16 cellular contexts compared by ENCODE assay signal in the genomic region with DNA sequence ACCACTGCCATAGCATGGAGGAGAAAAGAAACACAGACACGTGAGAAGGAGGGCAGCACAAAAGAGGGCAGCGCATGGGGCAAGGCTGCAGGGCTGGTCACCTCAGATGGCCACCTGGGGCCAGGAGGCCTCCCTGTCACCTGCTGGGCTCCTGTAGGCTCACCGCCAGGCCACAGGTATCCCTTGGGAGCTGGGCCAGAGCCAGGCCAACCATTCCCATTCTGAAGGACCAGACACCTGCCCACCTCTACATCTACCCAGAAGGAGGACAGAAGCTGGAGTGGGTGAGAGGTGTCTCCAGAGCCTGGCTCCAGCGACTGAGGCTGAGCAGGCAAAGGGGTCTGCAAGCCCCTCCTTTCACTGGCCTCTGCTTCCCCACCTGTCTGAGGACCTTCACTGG.
DNase-seq lines count a peak whose midpoint lies in the region; ATAC-seq and TF ChIP-seq lines count a peak whose summit lies in the region.
"Had no signal": no experiment of that assay in that cellular context is flagged by ENCODE, and none has a peak within 500 bp of the region (broad histone marks: within the 10 kb centered on the region; RNA-seq: fewer than 3 reads in every experiment).

No MANE protein-coding gene starts in this region.

- intact Hi-C loops in activated B cell treated with CpG ODN at 0.5 μM for 24 hours (cut with micrococcal nuclease): no loop called here

- H3K9ac ChIP-seq in H9 (ENCODE audit: extremely low read depth, insufficient read length, low read length): no peak overlapping the region

- no peak overlapping the region for H3K27ac Mint-ChIP-seq in H9
- H3K27ac Mint-ChIP-seq in activated B cell treated with CpG ODN at 0.5 μM for 24 hours: peak overlapping the region; percentile 91
- H3K27ac Mint-ChIP-seq in stimulated activated naive B cell treated with anti-CD40 and anti-IgM and Interleukin-4, amounts not matched to agents 10 μg/mL and 1 μg/mL and 100 μg/mL, for 72 hours: peak overlapping the region; percentile 93
- H3K27ac Mint-ChIP-seq: CD4-positive, alpha-beta T cell; HFFc6 had no signal

- H3K4ac ChIP-seq in H9 (ENCODE audit: low read depth, low read length): no peak overlapping the region

- no peak overlapping the region for H3T11ph ChIP-seq in H9 (ENCODE audit: low read length)

- no peaks in the 10 kb centered on the region for H4K20me1 ChIP-seq in H9 (ENCODE audit: control insufficient read depth, insufficient read depth, insufficient read length)

- no peak overlapping the region for H2AK5ac ChIP-seq in H9 (ENCODE audit: insufficient read length, low read length)

- H3K4me3 Mint-ChIP-seq in H9 (no peak overlapping the region), activated B cell treated with CpG ODN at 0.5 μM for 24 hours (peak overlapping the region; percentile 28)
- peak overlapping the region in 1 of 2 donors; percentile 21 for H3K4me3 Mint-ChIP-seq in stimulated activated naive B cell treated with anti-CD40 and anti-IgM and Interleukin-4, amounts not matched to agents 10 μg/mL and 1 μg/mL and 100 μg/mL, for 72 hours
- H3K4me3 Mint-ChIP-seq in activated T-cell treated with anti-CD3 and anti-CD28 coated beads, Interleukin-2, amount 50 U/mL, for 4 hours: no peak overlapping the region
- H3K4me3 Mint-ChIP-seq: CD4-positive, alpha-beta T cell; HFFc6 had no signal

- peaks cover 5% of the 10 kb centered on the region for H3K27me3 Mint-ChIP-seq in H9 (ENCODE audit: low read depth)
- H3K27me3 Mint-ChIP-seq in activated B cell treated with CpG ODN at 0.5 μM for 24 hours: no peaks in the 10 kb centered on the region
- H3K27me3 Mint-ChIP-seq in stimulated activated naive B cell treated with anti-CD40 and anti-IgM and Interleukin-4, amounts not matched to agents 10 μg/mL and 1 μg/mL and 100 μg/mL, for 72 hours: no peaks in the 10 kb centered on the region
- peaks cover 14% of the 10 kb centered on the region for H3K27me3 Mint-ChIP-seq in activated T-cell treated with anti-CD3 and anti-CD28 coated beads, Interleukin-2, amount 50 U/mL, for 4 hours (ENCODE audit: low read depth)

- H3K79me2 ChIP-seq in H9 (ENCODE audit: insufficient read depth, low read length): no peaks in the 10 kb centered on the region

- no peak overlapping the region for H3K27ac ChIP-seq in H9 (ENCODE audit: insufficient read length, low read depth, low read length)
- H3K27ac ChIP-seq: HL-60 had no signal

- H3K79me1 ChIP-seq in H9 (ENCODE audit: insufficient read depth, low read depth, low read length, poor library complexity, severe bottlenecking): no peaks in the 10 kb centered on the region

- no peak overlapping the region for H2BK20ac ChIP-seq in H9 (ENCODE audit: low read depth, low read length, poor library complexity, severe bottlenecking)

- H4K8ac ChIP-seq in H9 (replicated peaks; ENCODE audit: insufficient read length, low read depth, low read length): no peak overlapping the region

- no peaks in the 10 kb centered on the region for H3K4me1 ChIP-seq in H9 (ENCODE audit: insufficient read depth, low read length)

- H2BK12ac ChIP-seq in H9 (ENCODE audit: insufficient read length, low read depth, low read length): no peak overlapping the region

- no peak for ATAC-seq in activated B cell treated with CpG ODN at 0.5 μM for 24 hours (ENCODE audit: low read depth)
- ATAC-seq in stimulated activated naive B cell treated with anti-CD40 and anti-IgM and Interleukin-4, amounts not matched to agents 10 μg/mL and 1 μg/mL and 100 μg/mL, for 72 hours (replicated peaks): no peak
- no peak for ATAC-seq in activated T-cell treated with anti-CD3 and anti-CD28 coated beads, Interleukin-2, amount 50 U/mL, for 4 hours
- no peak for ATAC-seq in HG02642 (IDR thresholded peaks at IDR 0.05; ENCODE audit: poor library complexity, unreplicated experiment)

- no peak overlapping the region for H2BK120ac ChIP-seq in H9 (ENCODE audit: low read depth, low read length, poor library complexity, severe bottlenecking)

- H3K23ac ChIP-seq in H9 (ENCODE audit: insufficient read length, low read depth, low read length): no peak overlapping the region

- H3K14ac ChIP-seq in H9 (ENCODE audit: insufficient read depth, low read length): no peak overlapping the region

- no peak overlapping the region for H3K4me2 ChIP-seq in H9 (ENCODE audit: insufficient read depth, insufficient read length, low read length)

- H3K27me3 ChIP-seq in H9 (ENCODE audit: insufficient read depth, low read length): no peaks in the 10 kb centered on the region

- H2AFZ ChIP-seq in H9 (ENCODE audit: low read length): no peak overlapping the region

- no peak overlapping the region for H3K18ac ChIP-seq in H9 (ENCODE audit: insufficient read length, low read depth, low read length)

- H2BK15ac ChIP-seq in H9 (ENCODE audit: low read depth, low read length): no peak overlapping the region

- CTCF ChIA-PET in activated B cell treated with CpG ODN at 0.5 μM for 24 hours (lab: Charles Lee): no interaction called here

- H4K5ac ChIP-seq in H9 (ENCODE audit: insufficient read length, low read depth, low read length): peak overlapping the region; percentile 41

- H3K9me3 Mint-ChIP-seq in H9 (peaks cover 3 to 8% of the 10 kb centered on the region in 2 experiments; a peak in 2 of 5 replicates), activated B cell treated with CpG ODN at 0.5 μM for 24 hours (peaks cover 3% of the 10 kb centered on the region)
- peaks cover 5 to 8% of the 10 kb centered on the region in 2 donors for H3K9me3 Mint-ChIP-seq in stimulated activated naive B cell treated with anti-CD40 and anti-IgM and Interleukin-4, amounts not matched to agents 10 μg/mL and 1 μg/mL and 100 μg/mL, for 72 hours
- H3K9me3 Mint-ChIP-seq in activated T-cell treated with anti-CD3 and anti-CD28 coated beads, Interleukin-2, amount 50 U/mL, for 4 hours: peaks cover 4% of the 10 kb centered on the region
- H3K9me3 Mint-ChIP-seq: CD4-positive, alpha-beta T cell; HFFc6 had no signal

- no CpG with 5 or more reads among the region's 4 CpGs for WGBS in H9 (ENCODE audit: extremely low coverage, insufficient read length, low lambda C conversion rate)

- POLR2A ChIA-PET in activated B cell treated with CpG ODN at 0.5 μM for 24 hours (lab: Charles Lee): no interaction called here

- H2BK5ac ChIP-seq in H9 (ENCODE audit: insufficient read length, low read length): no peak overlapping the region

- no peaks in the 10 kb centered on the region for H3K9me3 ChIP-seq in H9 (ENCODE audit: control insufficient read depth, low read depth, low read length)

- TF ChIP-seq CTCF in H9 (conservative IDR thresholded peaks at IDR 0.05): no peak
- no peak for TF ChIP-seq CTCF in activated B cell treated with CpG ODN at 0.5 μM for 24 hours (IDR thresholded peaks at IDR 0.05)

- no peak overlapping the region for H3K56ac ChIP-seq in H9 (ENCODE audit: insufficient read length, low read depth, low read length)

- H4K91ac ChIP-seq in H9 (ENCODE audit: insufficient read length, low read depth, low read length): no peak overlapping the region

- peaks cover 0 to 3% (median 0%) of the 10 kb centered on the region in 3 experiments; a peak in 1 of 7 replicates for H3K36me3 Mint-ChIP-seq in H9 (ENCODE audit: insufficient read depth in 1 of 3, low read depth in 3 of 3)
- H3K36me3 Mint-ChIP-seq in activated B cell treated with CpG ODN at 0.5 μM for 24 hours (ENCODE audit: low read depth): peaks cover 93% of the 10 kb centered on the region
- H3K36me3 Mint-ChIP-seq in stimulated activated naive B cell treated with anti-CD40 and anti-IgM and Interleukin-4, amounts not matched to agents 10 μg/mL and 1 μg/mL and 100 μg/mL, for 72 hours: peaks cover 79 to 89% of the 10 kb centered on the region in 2 donors
- H3K36me3 Mint-ChIP-seq in activated T-cell treated with anti-CD3 and anti-CD28 coated beads, Interleukin-2, amount 50 U/mL, for 4 hours (ENCODE audit: insufficient read depth): peaks cover 3% of the 10 kb centered on the region

- DNase-seq in H9: no peak
- DNase-seq in activated B cell treated with CpG ODN at 0.5 μM for 24 hours: no peak
- peak; percentile 88 for DNase-seq in mesenteric fat pad (ENCODE audit: low spot score)
- DNase-seq in stimulated activated naive B cell treated with anti-CD40 and anti-IgM and Interleukin-4, amounts not matched to agents 10 μg/mL and 1 μg/mL and 100 μg/mL, for 72 hours: no peak
- DNase-seq in activated T-cell treated with anti-CD3 and anti-CD28 coated beads, Interleukin-2, amount 50 U/mL, for 4 hours: no peak
- no peak for DNase-seq in NCI-H226
- DNase-seq in cerebellar nuclear complex (lab: John Stamatoyannopoulos, UW): no peak
- DNase-seq: ACHN; C1 segment of cervical spinal cord; Calu3; CD4-positive, alpha-beta T cell; DMS 273 treated with DMSO at 0.1 percent for 48 hours; HCEC 1CT; HFFc6 had no signal

- H3K23me2 ChIP-seq in H9 (ENCODE audit: insufficient read length, low read depth, low read length, poor library complexity, severe bottlenecking): no peaks in the 10 kb centered on the region

- H3K4me1 Mint-ChIP-seq in H9 (no peaks in the 10 kb centered on the region), activated B cell treated with CpG ODN at 0.5 μM for 24 hours (peaks cover 88% of the 10 kb centered on the region)
- H3K4me1 Mint-ChIP-seq in stimulated activated naive B cell treated with anti-CD40 and anti-IgM and Interleukin-4, amounts not matched to agents 10 μg/mL and 1 μg/mL and 100 μg/mL, for 72 hours: peaks cover 68 to 94% of the 10 kb centered on the region in 2 donors
- H3K4me1 Mint-ChIP-seq in activated T-cell treated with anti-CD3 and anti-CD28 coated beads, Interleukin-2, amount 50 U/mL, for 4 hours (ENCODE audit: low read depth): peaks cover 17% of the 10 kb centered on the region

Comparison
In these comparisons a context has a peak if more than half of its experiments do, and no peak if none do; other contexts are left out.
1. H3K27ac Mint-ChIP-seq: peak in activated B cell treated with CpG ODN at 0.5 μM for 24 hours (single experiment) and stimulated activated naive B cell treated with anti-CD40 and anti-IgM and Interleukin-4, amounts not matched to agents 10 μg/mL and 1 μg/mL and 100 μg/mL, for 72 hours (single experiment); none in H9 (0 of 3).